In genomic region chr1:47508900-47509488, GRCh38 we compare ENCODE assay signal across 9 cellular contexts.
A peak's percentile ranks its signal among the peaks of the same experiment; 100 is the strongest.
DNase-seq lines count a peak whose midpoint lies in the region; ATAC-seq and TF ChIP-seq lines count a peak whose summit lies in the region.
"Had no signal": no experiment of that assay in that cellular context is flagged by ENCODE, and none has a peak within 500 bp of the region (broad histone marks: within the 10 kb centered on the region; RNA-seq: fewer than 3 reads in every experiment).

No MANE protein-coding gene starts in this region.

- no peaks in the 10 kb centered on the region for H3K36me3 ChIP-seq in stomach smooth muscle (ENCODE audit: control insufficient read depth in 2 of 2, insufficient read depth in 2 of 2, low read length in 2 of 2)

- H3K4me3 Mint-ChIP-seq in activated CD8-positive, alpha-beta T cell treated with anti-CD3 and anti-CD28 coated beads for 36 hours: peak overlapping the region; percentile 52
- no peak overlapping the region for H3K4me3 Mint-ChIP-seq in activated CD8-positive, alpha-beta T cell treated with anti-CD3 and anti-CD28 coated beads, Interleukin-2, amount 10 ng/mL, durations not matched to agents 7 days and 5 days
- H3K4me3 Mint-ChIP-seq in activated naive CD8-positive, alpha-beta T cell treated with anti-CD3 and anti-CD28 coated beads for 36 hours: peak overlapping the region; percentile 67

- POLR2A ChIA-PET in activated CD8-positive, alpha-beta T cell treated with anti-CD3 and anti-CD28 coated beads for 36 hours (lab: Charles Lee): no interaction called here
- POLR2A ChIA-PET in activated CD8-positive, alpha-beta T cell treated with anti-CD3 and anti-CD28 coated beads, Interleukin-2, amount 10 ng/mL, durations not matched to agents 7 days and 5 days (lab: Charles Lee): no interaction called here

- H3K4me3 ChIP-seq in stomach smooth muscle (ENCODE audit: low read length in 2 of 2): peak overlapping the region; percentile 49 to 68

- intact Hi-C loops in activated CD8-positive, alpha-beta T cell treated with anti-CD3 and anti-CD28 coated beads for 36 hours (cut with micrococcal nuclease): loop anchor here (5.0 kb wide), 1 partner anchor 67 kb away; no protein-coding TSS in a partner anchor

- no peak overlapping the region for H3K27ac Mint-ChIP-seq in activated CD8-positive, alpha-beta T cell treated with anti-CD3 and anti-CD28 coated beads for 36 hours
- H3K27ac Mint-ChIP-seq in activated CD8-positive, alpha-beta T cell treated with anti-CD3 and anti-CD28 coated beads, Interleukin-2, amount 10 ng/mL, durations not matched to agents 7 days and 5 days: no peak overlapping the region
- H3K27ac Mint-ChIP-seq in activated naive CD8-positive, alpha-beta T cell treated with anti-CD3 and anti-CD28 coated beads for 36 hours: no peak overlapping the region

- CTCF ChIA-PET in activated CD8-positive, alpha-beta T cell treated with anti-CD3 and anti-CD28 coated beads for 36 hours (lab: Charles Lee): no interaction called here
- CTCF ChIA-PET in activated CD8-positive, alpha-beta T cell treated with anti-CD3 and anti-CD28 coated beads, Interleukin-2, amount 10 ng/mL, durations not matched to agents 7 days and 5 days (lab: Charles Lee): no interaction called here

- DNase-seq in activated CD8-positive, alpha-beta T cell treated with anti-CD3 and anti-CD28 coated beads for 36 hours: peak; percentile 3
- no peak for DNase-seq in activated CD8-positive, alpha-beta T cell treated with anti-CD3 and anti-CD28 coated beads, Interleukin-2, amount 10 ng/mL, durations not matched to agents 7 days and 5 days
- no peak for DNase-seq in activated naive CD8-positive, alpha-beta T cell treated with anti-CD3 and anti-CD28 coated beads for 36 hours
- DNase-seq in left lobe of liver (ENCODE audit: low spot score) (peak; percentile 44), NCI-H526 (lab: John Stamatoyannopoulos, UW) (no peak), NCI-H187 (lab: John Stamatoyannopoulos, UW) (no peak), H4 (ENCODE audit: low spot score) (no peak)
- DNase-seq: IMR-90 had no signal

- peaks cover 70% of the 10 kb centered on the region for H3K27me3 Mint-ChIP-seq in activated CD8-positive, alpha-beta T cell treated with anti-CD3 and anti-CD28 coated beads for 36 hours
- peaks cover 59% of the 10 kb centered on the region for H3K27me3 Mint-ChIP-seq in activated CD8-positive, alpha-beta T cell treated with anti-CD3 and anti-CD28 coated beads, Interleukin-2, amount 10 ng/mL, durations not matched to agents 7 days and 5 days (ENCODE audit: low read depth)
- H3K27me3 Mint-ChIP-seq in activated naive CD8-positive, alpha-beta T cell treated with anti-CD3 and anti-CD28 coated beads for 36 hours: peaks cover 85% of the 10 kb centered on the region

- H3K27ac ChIP-seq in stomach smooth muscle (ENCODE audit: low read length): no peak overlapping the region

- no peak overlapping the region for H3K9ac ChIP-seq in stomach smooth muscle (ENCODE audit: low read length in 2 of 2)

- H3K4me1 Mint-ChIP-seq in activated CD8-positive, alpha-beta T cell treated with anti-CD3 and anti-CD28 coated beads for 36 hours (ENCODE audit: low read depth): peaks cover 11% of the 10 kb centered on the region
- no peaks in the 10 kb centered on the region for H3K4me1 Mint-ChIP-seq in activated CD8-positive, alpha-beta T cell treated with anti-CD3 and anti-CD28 coated beads, Interleukin-2, amount 10 ng/mL, durations not matched to agents 7 days and 5 days (ENCODE audit: low read depth)
- H3K4me1 Mint-ChIP-seq in activated naive CD8-positive, alpha-beta T cell treated with anti-CD3 and anti-CD28 coated beads for 36 hours: peaks cover 2% of the 10 kb centered on the region

- H3K4me1 ChIP-seq in stomach smooth muscle (ENCODE audit: control insufficient read depth, insufficient read depth, low read length): peaks cover 14% of the 10 kb centered on the region

- TF ChIP-seq CTCF in activated CD8-positive, alpha-beta T cell treated with anti-CD3 and anti-CD28 coated beads for 36 hours (IDR thresholded peaks at IDR 0.05): no peak

- H3K9me3 Mint-ChIP-seq in activated CD8-positive, alpha-beta T cell treated with anti-CD3 and anti-CD28 coated beads for 36 hours: peaks cover 8% of the 10 kb centered on the region
- no peaks in the 10 kb centered on the region for H3K9me3 Mint-ChIP-seq in activated CD8-positive, alpha-beta T cell treated with anti-CD3 and anti-CD28 coated beads, Interleukin-2, amount 10 ng/mL, durations not matched to agents 7 days and 5 days (ENCODE audit: insufficient read depth)
- H3K9me3 Mint-ChIP-seq in activated naive CD8-positive, alpha-beta T cell treated with anti-CD3 and anti-CD28 coated beads for 36 hours: peaks cover 2% of the 10 kb centered on the region

- no peaks in the 10 kb centered on the region for H3K36me3 Mint-ChIP-seq in activated CD8-positive, alpha-beta T cell treated with anti-CD3 and anti-CD28 coated beads for 36 hours (ENCODE audit: low read depth)
- H3K36me3 Mint-ChIP-seq in activated CD8-positive, alpha-beta T cell treated with anti-CD3 and anti-CD28 coated beads, Interleukin-2, amount 10 ng/mL, durations not matched to agents 7 days and 5 days (ENCODE audit: low read depth): no peaks in the 10 kb centered on the region
- no peaks in the 10 kb centered on the region for H3K36me3 Mint-ChIP-seq in activated naive CD8-positive, alpha-beta T cell treated with anti-CD3 and anti-CD28 coated beads for 36 hours

- H3K9me3 ChIP-seq in stomach smooth muscle (ENCODE audit: control insufficient read depth in 2 of 2, low read length in 2 of 2): peaks cover 4 to 6% of the 10 kb centered on the region in 2 donors

- no peak for ATAC-seq in activated CD8-positive, alpha-beta T cell treated with anti-CD3 and anti-CD28 coated beads for 36 hours
- no peak for ATAC-seq in activated CD8-positive, alpha-beta T cell treated with anti-CD3 and anti-CD28 coated beads, Interleukin-2, amount 10 ng/mL, durations not matched to agents 7 days and 5 days
- ATAC-seq in left lobe of liver: peak; percentile 20

- peaks cover 31 to 56% of the 10 kb centered on the region in 2 donors for H3K27me3 ChIP-seq in stomach smooth muscle (ENCODE audit: control insufficient read depth in 1 of 2, insufficient read depth in 2 of 2, low read length in 2 of 2)

Comparison
In these comparisons a context has a peak if more than half of its experiments do, and no peak if none do; other contexts are left out.
1. DNase-seq: peak in activated CD8-positive, alpha-beta T cell treated with anti-CD3 and anti-CD28 coated beads for 36 hours (single experiment) and left lobe of liver (single experiment); none in activated CD8-positive, alpha-beta T cell treated with anti-CD3 and anti-CD28 coated beads, Interleukin-2, amount 10 ng/mL, durations not matched to agents 7 days and 5 days (single experiment), activated naive CD8-positive, alpha-beta T cell treated with anti-CD3 and anti-CD28 coated beads for 36 hours (single experiment), NCI-H526 (0 of 2), NCI-H187 (0 of 2) and H4 (single experiment).